Comparison of ENCODE assay signal across 32 cellular contexts in the genomic region with DNA sequence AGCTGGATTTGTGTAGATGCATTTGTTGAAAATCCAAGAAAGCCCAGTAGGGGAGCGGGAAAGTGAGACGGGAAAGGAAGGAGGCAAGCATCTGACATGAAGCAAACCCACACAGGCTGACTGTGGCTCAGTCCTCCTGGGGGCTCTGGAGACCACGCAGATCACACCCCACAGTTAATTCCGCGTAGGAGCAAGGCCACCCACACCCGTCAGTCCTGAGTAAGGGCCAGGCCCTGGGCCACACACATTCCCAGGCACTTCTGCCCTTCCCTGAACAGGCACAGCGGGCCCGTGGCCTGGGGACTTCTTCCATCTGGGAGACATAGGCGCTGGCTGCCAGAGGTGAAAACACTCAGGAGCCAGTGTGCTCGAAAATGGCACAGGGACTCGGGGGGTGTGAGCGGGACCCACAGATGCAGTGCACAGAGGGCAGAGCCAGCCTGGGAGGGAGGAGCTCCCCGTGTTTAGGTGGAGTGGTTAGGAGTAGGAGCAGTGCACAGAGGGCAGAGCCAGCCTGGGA. TPM values are rescaled to one million over a fixed set of nuclear protein-coding genes. Genes with fewer than 3 reads are reported as not detected.
DNase-seq lines count a peak whose midpoint lies in the region; ATAC-seq, FAIRE-seq and TF ChIP-seq lines count a peak whose summit lies in the region.
"Had no signal": no experiment of that assay in that cellular context is flagged by ENCODE, and none has a peak within 500 bp of the region (broad histone marks: within the 10 kb centered on the region; RNA-seq: fewer than 3 reads in every experiment).

No MANE protein-coding gene starts in this region.

- H3K27ac Mint-ChIP-seq in astrocyte (ENCODE audit: unreplicated experiment): no peak overlapping the region
- H3K27ac Mint-ChIP-seq: dendritic cell treated with granulocyte-macrophage colony-stimulating factor and Interleukin-4, amounts not matched to agents 40 ng/mL and 50 ng/mL, for 4 days had no signal

- H2AFZ ChIP-seq in astrocyte (ENCODE audit: low read depth, low read length): no peak overlapping the region
- H2AFZ ChIP-seq: hepatocyte had no signal

- peaks cover 18% of the 10 kb centered on the region for H3K36me3 Mint-ChIP-seq in astrocyte (ENCODE audit: low read depth, unreplicated experiment)
- H3K36me3 Mint-ChIP-seq: naive thymus-derived CD8-positive, alpha-beta T cell had no signal

- WGBS in right lobe of liver (ENCODE audit: insufficient coverage, low coverage, low lambda C conversion rate, missing lambda C conversion rate): 60% methylated on average over 2 of the region's 13 CpGs

- H3K9ac ChIP-seq in BLaER1 (no peak overlapping the region), astrocyte (ENCODE audit: low read length) (no peak overlapping the region)
- H3K9ac ChIP-seq: KMS-11 had no signal

- H3K4me1 ChIP-seq in BLaER1 (peaks cover 55% of the 10 kb centered on the region), astrocyte (ENCODE audit: insufficient read depth, low read length) (no peaks in the 10 kb centered on the region), right lobe of liver (peaks cover 0 to 40% (median 19%) of the 10 kb centered on the region in 4 donors)
- H3K4me1 ChIP-seq: BE2C, left ventricle myocardium inferior, uterus had no signal

- DNase-seq in astrocyte (ENCODE audit: low read depth) (no peak), right lobe of liver (no peak), sciatic nerve (ENCODE audit: low spot score) (peak; percentile 47), 8988T (no peak)
- no peak for DNase-seq in stimulated activated CD4-positive, alpha-beta T cell treated with anti-CD3 and anti-CD28 coated beads, Interleukin-1b, Interleukin-23, amount 100 ng/mL, for 48 hours
- DNase-seq in stimulated activated CD4-positive, alpha-beta T cell treated with anti-CD3 and anti-CD28 coated beads, Interleukin-4, amount 100 ng/mL, for 24 hours: no peak
- DNase-seq: activated CD4-positive, alpha-beta T cell treated with anti-CD3 and anti-CD28 coated beads for 48 hours; activated CD8-positive, alpha-beta memory T cell treated with anti-CD3 and anti-CD28 coated beads for 24 hours; activated gamma-delta T cell treated with Interleukin-2 at 50 U/mL for 16 hours; activated T-cell treated with anti-CD3 and anti-CD28 coated beads, Interleukin-2, amount 50 U/mL, for 1 hour; BE2C; caudate nucleus; left ventricle myocardium inferior; naive thymus-derived CD8-positive, alpha-beta T cell; NCI-H1436; NCI-H526; ovary; SHP77 treated with DMSO at 0.1 percent for 48 hours; stimulated activated CD4-positive, alpha-beta T cell treated with anti-CD3 and anti-CD28 coated beads, Interleukin-12 subunit alpha, Interleukin-12 subunit beta, amount 100 ng/mL, for 4 hours; stimulated activated CD4-positive, alpha-beta T cell treated with anti-CD3 and anti-CD28 coated beads, Interleukin-4, amount 100 ng/mL, for 4 hours; stimulated activated naive CD4-positive, alpha-beta T cell; uterus had no signal

- peaks cover 13% of the 10 kb centered on the region for H3K27me3 Mint-ChIP-seq in astrocyte (ENCODE audit: low read depth, unreplicated experiment)

- H3K4me3 Mint-ChIP-seq in astrocyte (ENCODE audit: unreplicated experiment): peak overlapping the region; percentile 31
- H3K4me3 Mint-ChIP-seq: dendritic cell treated with granulocyte-macrophage colony-stimulating factor and Interleukin-4, amounts not matched to agents 40 ng/mL and 50 ng/mL, for 4 days; naive thymus-derived CD8-positive, alpha-beta T cell had no signal

- H3K4me3 ChIP-seq in BLaER1: no peak overlapping the region
- no peak overlapping the region for H3K4me3 ChIP-seq in astrocyte (ENCODE audit: insufficient read depth, low read depth, low read length)
- H3K4me3 ChIP-seq in right lobe of liver: no peak overlapping the region
- H3K4me3 ChIP-seq: gastroesophageal sphincter, hepatocyte, left ventricle myocardium inferior, ovary, suprapubic skin, uterus had no signal

- H3K36me3 ChIP-seq in BLaER1: no peaks in the 10 kb centered on the region
- H3K36me3 ChIP-seq in astrocyte (ENCODE audit: insufficient read depth, low read length): peaks cover 39% of the 10 kb centered on the region
- H3K36me3 ChIP-seq in right lobe of liver: peaks cover 0 to 7% (median 2%) of the 10 kb centered on the region in 4 donors
- H3K36me3 ChIP-seq: BE2C, gastroesophageal sphincter, ovary, suprapubic skin, uterus had no signal

- no peak for TF ChIP-seq CTCF in astrocyte (IDR thresholded peaks at IDR 0.05; ENCODE audit: insufficient read depth, low read depth, low read length)
- no peak for TF ChIP-seq CTCF in right lobe of liver (IDR thresholded peaks at IDR 0.05)

- intact Hi-C loops in right lobe of liver (cut with DNase I) (no loop called here), sciatic nerve (cut with DNase I) (no loop called here)

- H4K20me1 ChIP-seq in BLaER1: no peaks in the 10 kb centered on the region
- no peaks in the 10 kb centered on the region for H4K20me1 ChIP-seq in astrocyte (ENCODE audit: insufficient read depth, low read length)

- FAIRE-seq in astrocyte (lab: Jason Lieb, UNC): no peak
- FAIRE-seq: endometrium, GM18507 had no signal

- H3K27ac ChIP-seq in BLaER1: no peak overlapping the region
- no peak overlapping the region for H3K27ac ChIP-seq in astrocyte (ENCODE audit: low read depth, low read length)
- peak overlapping the region in 2 of 3 donors; percentile 36 to 90 for H3K27ac ChIP-seq in right lobe of liver
- H3K27ac ChIP-seq: gastroesophageal sphincter, hepatocyte, KMS-11, left ventricle myocardium inferior, ovary, suprapubic skin, uterus, VCaP had no signal

- peaks cover 2% of the 10 kb centered on the region for H3K9me3 Mint-ChIP-seq in astrocyte (ENCODE audit: unreplicated experiment)
- H3K9me3 Mint-ChIP-seq: dendritic cell treated with granulocyte-macrophage colony-stimulating factor and Interleukin-4, amounts not matched to agents 40 ng/mL and 50 ng/mL, for 4 days had no signal

- H3K27me3 ChIP-seq in BLaER1 (no peaks in the 10 kb centered on the region), astrocyte (ENCODE audit: insufficient read depth, low read length) (no peaks in the 10 kb centered on the region), right lobe of liver (no peaks in the 10 kb centered on the region)
- H3K27me3 ChIP-seq: BE2C, gastroesophageal sphincter, hepatocyte, ovary, suprapubic skin, uterus had no signal

- ATAC-seq in right lobe of liver (no peak), sciatic nerve (no peak), HG02970 (IDR thresholded peaks at IDR 0.05; ENCODE audit: low FRiP score, unreplicated experiment) (no peak)
- ATAC-seq: gastroesophageal sphincter; naive thymus-derived CD8-positive, alpha-beta T cell had no signal

- H3K4me2 ChIP-seq in BLaER1 (peak overlapping the region; percentile 22), astrocyte (ENCODE audit: low read length) (no peak overlapping the region)
- H3K4me2 ChIP-seq: hepatocyte, KMS-11 had no signal

- H3K9me3 ChIP-seq in BLaER1 (no peaks in the 10 kb centered on the region), astrocyte (ENCODE audit: insufficient read depth, low read depth, low read length) (no peaks in the 10 kb centered on the region), right lobe of liver (no peaks in the 10 kb centered on the region)
- H3K9me3 ChIP-seq: BE2C, gastroesophageal sphincter, left ventricle myocardium inferior, ovary, suprapubic skin, uterus had no signal

- H3K4me1 Mint-ChIP-seq in astrocyte (ENCODE audit: low read depth, unreplicated experiment): no peaks in the 10 kb centered on the region
- H3K4me1 Mint-ChIP-seq: naive thymus-derived CD8-positive, alpha-beta T cell had no signal

- no peaks in the 10 kb centered on the region for H3K79me2 ChIP-seq in astrocyte (ENCODE audit: insufficient read depth, low read length)
- H3K79me2 ChIP-seq: hepatocyte had no signal

- no peak for TF ChIP-seq POLR2A in right lobe of liver (IDR thresholded peaks at IDR 0.05)

RNA-seq across cellular contexts. Expression of a gene that starts 19.4 kb away (rescaled TPM):
- total RNA-seq in astrocyte: not detected in 2 replicates
- not detected for total RNA-seq in right lobe of liver
- total RNA-seq in sciatic nerve: not detected
- total RNA-seq: gastroesophageal sphincter; hepatocyte; left ventricle myocardium inferior; naive thymus-derived CD8-positive, alpha-beta T cell; ovary; suprapubic skin; uterus had no signal

RNA-seq across cellular contexts. Expression of a gene that starts 43.6 kb away (rescaled TPM):
- 0.34 and 1.4 TPM in 2 replicates for total RNA-seq in astrocyte
- total RNA-seq in right lobe of liver: 100 to 1,000 TPM in 2 of 6 experiments, 10 to 100 TPM in 4; 57.5 to 129 (median 77.9) TPM
- total RNA-seq in sciatic nerve: 1.1 TPM
- total RNA-seq: naive thymus-derived CD8-positive, alpha-beta T cell had no signal

RNA-seq across cellular contexts. Expression of a gene that starts 59.9 kb away (rescaled TPM):
- 14.2 and 16.2 TPM in 2 replicates for total RNA-seq in astrocyte
- total RNA-seq in right lobe of liver: 10 to 100 TPM; 20.8 to 52.8 (median 35.1) TPM
- total RNA-seq in sciatic nerve: 25.5 TPM
- total RNA-seq: naive thymus-derived CD8-positive, alpha-beta T cell had no signal

Comparison
In these comparisons a context has a peak if more than half of its experiments do, and no peak if none do; other contexts are left out.
1. H3K27ac ChIP-seq: peak in right lobe of liver (2 of 3); none in BLaER1 (single experiment) and astrocyte (single experiment).
2. RNA of a gene that starts 43.6 kb away (total RNA-seq): 57.5 to 129 TPM in right lobe of liver; 0.34 to 1.4 TPM in astrocyte and 1.1 TPM in sciatic nerve (single experiment); every median in the first group is over 10 times any median in the second.